Comparison of ENCODE assay signal across 2 cellular contexts in the genomic region with DNA sequence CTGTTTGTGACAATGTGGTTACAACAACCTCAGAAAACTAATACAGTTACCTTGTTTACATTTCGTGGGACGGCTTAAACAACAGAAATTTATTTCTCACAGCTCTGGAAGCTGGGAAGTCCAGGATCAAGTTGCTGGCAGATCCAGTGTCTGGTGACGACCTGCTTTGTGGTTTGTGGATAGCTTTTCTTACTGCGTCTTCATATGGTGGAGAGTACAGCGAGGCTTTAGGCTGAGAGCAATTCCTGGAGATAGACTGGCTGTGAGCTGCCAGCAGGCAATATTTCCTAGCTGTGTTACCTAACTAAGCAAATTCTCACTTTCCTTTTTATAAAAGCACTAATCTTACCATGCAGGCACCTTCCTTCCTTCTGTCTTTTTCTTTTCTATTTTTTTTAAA.
TF ChIP-seq lines count a peak whose summit lies in the region.

No MANE protein-coding gene starts in this region.

TF ChIP-seq in GM23338, 12 proteins besides CTCF, POLR2A, EP300 and RAD21:
- no peak for TF ChIP-seq ZNF331 (CRISPR knock-in tag; IDR thresholded peaks at IDR 0.05; ENCODE audit: low read depth)
- TF ChIP-seq NANOG (IDR thresholded peaks at IDR 0.05; ENCODE audit: borderline replicate concordance), result no peak
- no peak for TF ChIP-seq CREB1 (CRISPR knock-in tag; IDR thresholded peaks at IDR 0.05; ENCODE audit: low read depth)
- no peak for TF ChIP-seq JUNB (IDR thresholded peaks at IDR 0.05; ENCODE audit: unreplicated experiment)
- TF ChIP-seq, protein P1, sequence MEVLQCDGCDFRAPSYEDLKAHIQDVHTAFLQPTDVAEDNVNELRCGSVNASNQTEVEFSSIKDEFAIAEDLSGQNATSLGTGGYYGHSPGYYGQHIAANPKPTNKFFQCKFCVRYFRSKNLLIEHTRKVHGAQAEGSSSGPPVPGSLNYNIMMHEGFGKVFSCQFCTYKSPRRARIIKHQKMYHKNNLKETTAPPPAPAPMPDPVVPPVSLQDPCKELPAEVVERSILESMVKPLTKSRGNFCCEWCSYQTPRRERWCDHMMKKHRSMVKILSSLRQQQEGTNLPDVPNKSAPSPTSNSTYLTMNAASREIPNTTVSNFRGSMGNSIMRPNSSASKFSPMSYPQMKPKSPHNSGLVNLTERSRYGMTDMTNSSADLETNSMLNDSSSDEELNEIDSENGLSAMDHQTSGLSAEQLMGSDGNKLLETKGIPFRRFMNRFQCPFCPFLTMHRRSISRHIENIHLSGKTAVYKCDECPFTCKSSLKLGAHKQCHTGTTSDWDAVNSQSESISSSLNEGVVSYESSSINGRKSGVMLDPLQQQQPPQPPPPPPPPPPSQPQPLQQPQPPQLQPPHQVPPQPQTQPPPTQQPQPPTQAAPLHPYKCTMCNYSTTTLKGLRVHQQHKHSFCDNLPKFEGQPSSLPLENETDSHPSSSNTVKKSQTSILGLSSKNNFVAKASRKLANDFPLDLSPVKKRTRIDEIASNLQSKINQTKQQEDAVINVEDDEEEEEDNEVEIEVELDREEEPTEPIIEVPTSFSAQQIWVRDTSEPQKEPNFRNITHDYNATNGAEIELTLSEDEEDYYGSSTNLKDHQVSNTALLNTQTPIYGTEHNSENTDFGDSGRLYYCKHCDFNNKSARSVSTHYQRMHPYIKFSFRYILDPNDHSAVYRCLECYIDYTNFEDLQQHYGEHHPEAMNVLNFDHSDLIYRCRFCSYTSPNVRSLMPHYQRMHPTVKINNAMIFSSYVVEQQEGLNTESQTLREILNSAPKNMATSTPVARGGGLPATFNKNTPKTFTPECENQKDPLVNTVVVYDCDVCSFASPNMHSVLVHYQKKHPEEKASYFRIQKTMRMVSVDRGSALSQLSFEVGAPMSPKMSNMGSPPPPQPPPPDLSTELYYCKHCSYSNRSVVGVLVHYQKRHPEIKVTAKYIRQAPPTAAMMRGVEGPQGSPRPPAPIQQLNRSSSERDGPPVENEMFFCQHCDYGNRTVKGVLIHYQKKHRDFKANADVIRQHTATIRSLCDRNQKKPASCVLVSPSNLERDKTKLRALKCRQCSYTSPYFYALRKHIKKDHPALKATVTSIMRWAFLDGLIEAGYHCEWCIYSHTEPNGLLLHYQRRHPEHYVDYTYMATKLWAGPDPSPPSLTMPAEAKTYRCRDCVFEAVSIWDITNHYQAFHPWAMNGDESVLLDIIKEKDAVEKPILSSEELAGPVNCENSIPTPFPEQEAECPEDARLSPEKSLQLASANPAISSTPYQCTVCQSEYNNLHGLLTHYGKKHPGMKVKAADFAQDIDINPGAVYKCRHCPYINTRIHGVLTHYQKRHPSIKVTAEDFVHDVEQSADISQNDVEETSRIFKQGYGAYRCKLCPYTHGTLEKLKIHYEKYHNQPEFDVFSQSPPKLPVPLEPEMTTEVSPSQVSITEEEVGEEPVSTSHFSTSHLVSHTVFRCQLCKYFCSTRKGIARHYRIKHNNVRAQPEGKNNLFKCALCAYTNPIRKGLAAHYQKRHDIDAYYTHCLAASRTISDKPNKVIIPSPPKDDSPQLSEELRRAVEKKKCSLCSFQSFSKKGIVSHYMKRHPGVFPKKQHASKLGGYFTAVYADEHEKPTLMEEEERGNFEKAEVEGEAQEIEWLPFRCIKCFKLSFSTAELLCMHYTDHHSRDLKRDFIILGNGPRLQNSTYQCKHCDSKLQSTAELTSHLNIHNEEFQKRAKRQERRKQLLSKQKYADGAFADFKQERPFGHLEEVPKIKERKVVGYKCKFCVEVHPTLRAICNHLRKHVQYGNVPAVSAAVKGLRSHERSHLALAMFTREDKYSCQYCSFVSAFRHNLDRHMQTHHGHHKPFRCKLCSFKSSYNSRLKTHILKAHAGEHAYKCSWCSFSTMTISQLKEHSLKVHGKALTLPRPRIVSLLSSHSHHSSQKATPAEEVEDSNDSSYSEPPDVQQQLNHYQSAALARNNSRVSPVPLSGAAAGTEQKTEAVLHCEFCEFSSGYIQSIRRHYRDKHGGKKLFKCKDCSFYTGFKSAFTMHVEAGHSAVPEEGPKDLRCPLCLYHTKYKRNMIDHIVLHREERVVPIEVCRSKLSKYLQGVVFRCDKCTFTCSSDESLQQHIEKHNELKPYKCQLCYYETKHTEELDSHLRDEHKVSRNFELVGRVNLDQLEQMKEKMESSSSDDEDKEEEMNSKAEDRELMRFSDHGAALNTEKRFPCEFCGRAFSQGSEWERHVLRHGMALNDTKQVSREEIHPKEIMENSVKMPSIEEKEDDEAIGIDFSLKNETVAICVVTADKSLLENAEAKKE (CRISPR knock-in tag; IDR thresholded peaks at IDR 0.05), result no peak
- TF ChIP-seq POLR2AphosphoS5 (IDR thresholded peaks at IDR 0.05; ENCODE audit: low read depth), result no peak
- TF ChIP-seq, protein P2, sequence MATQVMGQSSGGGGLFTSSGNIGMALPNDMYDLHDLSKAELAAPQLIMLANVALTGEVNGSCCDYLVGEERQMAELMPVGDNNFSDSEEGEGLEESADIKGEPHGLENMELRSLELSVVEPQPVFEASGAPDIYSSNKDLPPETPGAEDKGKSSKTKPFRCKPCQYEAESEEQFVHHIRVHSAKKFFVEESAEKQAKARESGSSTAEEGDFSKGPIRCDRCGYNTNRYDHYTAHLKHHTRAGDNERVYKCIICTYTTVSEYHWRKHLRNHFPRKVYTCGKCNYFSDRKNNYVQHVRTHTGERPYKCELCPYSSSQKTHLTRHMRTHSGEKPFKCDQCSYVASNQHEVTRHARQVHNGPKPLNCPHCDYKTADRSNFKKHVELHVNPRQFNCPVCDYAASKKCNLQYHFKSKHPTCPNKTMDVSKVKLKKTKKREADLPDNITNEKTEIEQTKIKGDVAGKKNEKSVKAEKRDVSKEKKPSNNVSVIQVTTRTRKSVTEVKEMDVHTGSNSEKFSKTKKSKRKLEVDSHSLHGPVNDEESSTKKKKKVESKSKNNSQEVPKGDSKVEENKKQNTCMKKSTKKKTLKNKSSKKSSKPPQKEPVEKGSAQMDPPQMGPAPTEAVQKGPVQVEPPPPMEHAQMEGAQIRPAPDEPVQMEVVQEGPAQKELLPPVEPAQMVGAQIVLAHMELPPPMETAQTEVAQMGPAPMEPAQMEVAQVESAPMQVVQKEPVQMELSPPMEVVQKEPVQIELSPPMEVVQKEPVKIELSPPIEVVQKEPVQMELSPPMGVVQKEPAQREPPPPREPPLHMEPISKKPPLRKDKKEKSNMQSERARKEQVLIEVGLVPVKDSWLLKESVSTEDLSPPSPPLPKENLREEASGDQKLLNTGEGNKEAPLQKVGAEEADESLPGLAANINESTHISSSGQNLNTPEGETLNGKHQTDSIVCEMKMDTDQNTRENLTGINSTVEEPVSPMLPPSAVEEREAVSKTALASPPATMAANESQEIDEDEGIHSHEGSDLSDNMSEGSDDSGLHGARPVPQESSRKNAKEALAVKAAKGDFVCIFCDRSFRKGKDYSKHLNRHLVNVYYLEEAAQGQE (IDR thresholded peaks at IDR 0.05; ENCODE audit: unreplicated experiment), result no peak
- TF ChIP-seq STAT1 (IDR thresholded peaks at IDR 0.05; ENCODE audit: unreplicated experiment), result no peak
- TF ChIP-seq EZH2 (IDR thresholded peaks at IDR 0.05; ENCODE audit: low read depth, unreplicated experiment), result no peak
- no peak for TF ChIP-seq EZH2phosphoT487 (IDR thresholded peaks at IDR 0.05; ENCODE audit: unreplicated experiment)

TF ChIP-seq in H1, 55 proteins besides CTCF, POLR2A, EP300 and RAD21:
- TF ChIP-seq GTF2F1 (IDR thresholded peaks at IDR 0.05; ENCODE audit: borderline replicate concordance, low read depth, low read length) (no peak), KDM5A (IDR thresholded peaks at IDR 0.05; ENCODE audit: low read length) (no peak), SIRT6 (IDR thresholded peaks at IDR 0.05; ENCODE audit: low read length) (no peak), BRCA1 (IDR thresholded peaks at IDR 0.05; ENCODE audit: low read depth, low read length) (no peak)
